ENCODE assay signal across 9 cellular contexts in genomic region chr12:54412786-54413185, GRCh38. TPM values are rescaled to one million over a fixed set of nuclear protein-coding genes. Genes with fewer than 3 reads are reported as not detected.
A peak's percentile ranks its signal among the peaks of the same experiment; 100 is the strongest.
DNase-seq lines count a peak whose midpoint lies in the region; ATAC-seq, FAIRE-seq and TF ChIP-seq lines count a peak whose summit lies in the region.
"Had no signal": no experiment of that assay in that cellular context is flagged by ENCODE, and none has a peak within 500 bp of the region (broad histone marks: within the 10 kb centered on the region; RNA-seq: fewer than 3 reads in every experiment).

No MANE protein-coding gene starts in this region.

- TF ChIP-seq EP300 in stomach (IDR thresholded peaks at IDR 0.05): no peak

- no peak for DNase-seq in activated naive CD4-positive, alpha-beta T cell treated with anti-CD3 and anti-CD28 coated beads, Interleukin-2, amount 50 U/mL, for 72 hours (ENCODE audit: low spot score in 2 of 2)
- DNase-seq in kidney (no peak), stomach (no peak)
- no peak for DNase-seq in effector CD4-positive, alpha-beta T cell
- DNase-seq: PC-3 had no signal

- H3K36me3 Mint-ChIP-seq in activated naive CD4-positive, alpha-beta T cell treated with anti-CD3 and anti-CD28 coated beads, Interleukin-2, amount 50 U/mL, for 72 hours: peaks cover 0 to 15% of the 10 kb centered on the region in 2 donors

- H3K27me3 ChIP-seq in stomach: peaks cover 0 to under 1% (median 0%) of the 10 kb centered on the region in 3 donors

- WGBS in stomach, 5 donors: 63 to 83% (median 75%) methylated on average over 3 of the region's 3 CpGs

- H3K27ac Mint-ChIP-seq in activated naive CD4-positive, alpha-beta T cell treated with anti-CD3 and anti-CD28 coated beads, Interleukin-2, amount 50 U/mL, for 72 hours: peak overlapping the region; percentile 90 to 93

- FAIRE-seq in kidney (lab: Jason Lieb, UNC): no peak

- no peak overlapping the region for H3K4me3 ChIP-seq in kidney (ENCODE audit: low read length in 2 of 2)
- H3K4me3 ChIP-seq in stomach: peak overlapping the region in 3 of 4 donors; percentile 23 to 82 (median 76)

- H3K27ac ChIP-seq in kidney (ENCODE audit: low read depth in 2 of 2, low read length in 2 of 2): peak overlapping the region; percentile 54 to 65
- peak overlapping the region; percentile 14 to 93 (median 71) for H3K27ac ChIP-seq in stomach

- H3K9me3 ChIP-seq in kidney (ENCODE audit: control insufficient read depth in 1 of 2, low read length in 2 of 2): no peaks in the 10 kb centered on the region
- no peaks in the 10 kb centered on the region for H3K9me3 ChIP-seq in stomach

- intact Hi-C loops in kidney (cut with DNase I): no loop called here
- intact Hi-C loops in stomach (cut with DNase I; ENCODE audit: low total_unique reads): no loop called here

- TF ChIP-seq POLR2A in stomach (IDR thresholded peaks at IDR 0.05): no peak

- H3K4me1 ChIP-seq in kidney (ENCODE audit: control insufficient read depth in 1 of 2, insufficient read depth in 1 of 2, low read depth in 1 of 2, low read length in 2 of 2): peaks cover 4 to 14% of the 10 kb centered on the region in 2 donors
- peaks cover 55 to 94% (median 64%) of the 10 kb centered on the region in 4 donors for H3K4me1 ChIP-seq in stomach

- peak; percentile 33 for ATAC-seq in HG03135 (IDR thresholded peaks at IDR 0.05; ENCODE audit: unreplicated experiment)
- peak in 1 of 2 donors; percentile 26 for ATAC-seq in activated naive CD4-positive, alpha-beta T cell treated with anti-CD3 and anti-CD28 coated beads, Interleukin-2, amount 50 U/mL, for 72 hours
- ATAC-seq in GM21737 (IDR thresholded peaks at IDR 0.05; ENCODE audit: unreplicated experiment): no peak
- ATAC-seq in HG03045 (IDR thresholded peaks at IDR 0.05; ENCODE audit: unreplicated experiment): no peak

- TF ChIP-seq CTCF in kidney (IDR thresholded peaks at IDR 0.05; ENCODE audit: borderline replicate concordance, extremely low read depth, insufficient read depth): no peak
- TF ChIP-seq CTCF in stomach (IDR thresholded peaks at IDR 0.05): no peak

- H3K36me3 ChIP-seq in kidney (ENCODE audit: control insufficient read depth in 1 of 2, insufficient read depth in 2 of 2, low read length in 2 of 2) (peaks cover 0 to 4% of the 10 kb centered on the region in 2 donors), stomach (peaks cover 24 to 44% (median 37%) of the 10 kb centered on the region in 4 donors)

- no peaks in the 10 kb centered on the region for H3K9me3 Mint-ChIP-seq in activated naive CD4-positive, alpha-beta T cell treated with anti-CD3 and anti-CD28 coated beads, Interleukin-2, amount 50 U/mL, for 72 hours

- H3K9ac ChIP-seq in kidney (ENCODE audit: low read length in 2 of 2): no peak overlapping the region

RNA-seq across cellular contexts. Expression of gene ITGA5, which starts 6.3 kb away (rescaled TPM):
- total RNA-seq in activated naive CD4-positive, alpha-beta T cell treated with anti-CD3 and anti-CD28 coated beads, Interleukin-2, amount 50 U/mL, for 72 hours: 10 to 100 TPM; 29.4 to 53.5 TPM
- total RNA-seq in kidney (65.6 TPM), stomach (100 to 1,000 TPM in 2 of 5 donors, 10 to 100 TPM in 3; 53.7 to 182 (median 88.8) TPM)
- polyA plus RNA-seq in kidney (ENCODE audit: insufficient read depth, low read depth, low replicate concordance) (11.4 TPM), stomach (100 to 1,000 TPM in 1 of 3 donors, 10 to 100 TPM in 2; 29.3 to 102 (median 33.2) TPM)

RNA-seq across cellular contexts. Expression of gene ZNF385A, which starts 28.3 kb away (rescaled TPM):
- total RNA-seq in activated naive CD4-positive, alpha-beta T cell treated with anti-CD3 and anti-CD28 coated beads, Interleukin-2, amount 50 U/mL, for 72 hours: 1 to 10 TPM; 1.2 to 1.8 TPM
- total RNA-seq in kidney (16.6 TPM), stomach (10 to 100 TPM in 1 of 5 donors, 1 to 10 TPM in 4; 1.2 to 35.7 (median 2.6) TPM)
- polyA plus RNA-seq in kidney (ENCODE audit: insufficient read depth, low read depth, low replicate concordance) (10.2 TPM), stomach (10 to 100 TPM; 16.9 to 35.1 (median 17.6) TPM)

RNA-seq across cellular contexts. Expression of gene GPR84, which starts 48.5 kb away (rescaled TPM):
- 1 to 10 TPM; 2.0 to 4.1 TPM for total RNA-seq in activated naive CD4-positive, alpha-beta T cell treated with anti-CD3 and anti-CD28 coated beads, Interleukin-2, amount 50 U/mL, for 72 hours
- total RNA-seq in kidney: 1.7 TPM
- not detected for polyA plus RNA-seq in kidney (ENCODE audit: insufficient read depth, low read depth, low replicate concordance)
- total RNA-seq in stomach: not detected
- polyA plus RNA-seq in stomach: 1 to 10 TPM in 1 of 3 donors, under 1 TPM in 2; 0.46 to 1.4 (median 0.50) TPM
- total RNA-seq: kidney epithelial cell, PC-3 had no signal

Comparison
In these comparisons a context has a peak if more than half of its experiments do, and no peak if none do; other contexts are left out.
1. H3K4me3 ChIP-seq: peak in stomach (3 of 4); none in kidney (0 of 2).